Comparison of ENCODE assay signal across 24 cellular contexts in the genomic region with DNA sequence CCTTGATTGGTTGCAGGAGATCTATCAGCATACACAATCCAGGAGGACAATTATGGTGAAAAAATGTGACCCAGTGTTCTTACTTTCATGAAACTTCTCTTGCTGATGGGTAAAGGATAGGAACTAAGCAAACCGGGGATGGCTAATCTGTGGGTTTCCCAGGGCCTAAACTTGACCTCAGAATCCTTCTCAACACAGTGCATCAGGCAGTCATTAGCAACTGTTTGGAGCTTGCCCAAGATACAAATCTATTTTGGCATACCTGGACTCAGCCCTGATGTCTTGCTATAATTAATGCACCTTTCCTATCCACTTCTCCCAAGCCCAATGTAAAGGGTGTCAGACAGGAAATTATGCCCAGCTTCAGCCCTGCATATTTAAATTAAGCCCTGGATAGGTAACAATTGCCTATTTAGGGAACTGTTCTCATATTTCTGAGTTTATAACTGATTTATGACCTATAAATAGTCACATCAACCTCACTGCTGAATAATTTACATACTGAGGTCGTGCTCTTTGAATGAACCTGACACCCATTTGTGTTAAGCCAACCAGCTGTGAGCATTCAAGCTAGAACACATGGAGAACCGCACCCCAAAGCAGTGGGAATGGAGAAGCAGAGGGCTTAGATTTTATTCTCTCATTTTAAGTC.
"Had no signal": no experiment of that assay in that cellular context is flagged by ENCODE, and none has a peak within 500 bp of the region (broad histone marks: within the 10 kb centered on the region; RNA-seq: fewer than 3 reads in every experiment).

No MANE protein-coding gene starts in this region.

- H3K9me3 ChIP-seq: heart left ventricle, pancreas, prostate gland, sigmoid colon, testis, transverse colon had no signal

- H3K27me3 Mint-ChIP-seq: activated B cell treated with CpG ODN at 0.5 μM for 24 hours; activated CD8-positive, alpha-beta T cell treated with anti-CD3 and anti-CD28 coated beads for 36 hours; activated naive CD4-positive, alpha-beta T cell treated with anti-CD3 and anti-CD28 coated beads, Interleukin-2, amount 50 U/mL, for 24 hours; activated naive CD8-positive, alpha-beta T cell treated with anti-CD3 and anti-CD28 coated beads, Interleukin-2, amount 50 U/mL, for 24 hours had no signal

- H3K4me1 Mint-ChIP-seq: mesothelial cell of epicardium had no signal

- DNase-seq: activated B cell treated with CpG ODN at 0.5 μM for 24 hours; activated CD4-positive, alpha-beta T cell treated with anti-CD3 and anti-CD28 coated beads, Interleukin-2, amount 50 U/mL, for 1 hour; activated CD8-positive, alpha-beta T cell treated with anti-CD3 and anti-CD28 coated beads for 36 hours; activated naive CD8-positive, alpha-beta T cell treated with anti-CD3 and anti-CD28 coated beads, Interleukin-2, amount 50 U/mL, for 24 hours; activated T-cell treated with anti-CD3 and anti-CD28 coated beads, Interleukin-2, amount 50 U/mL, for 4 hours; amygdala; caudate nucleus; cortex of kidney; foreskin fibroblast; heart left ventricle; hypothalamus; naive thymus-derived CD4-positive, alpha-beta T cell; nucleus accumbens; pancreas; sigmoid colon; stimulated activated CD4-positive, alpha-beta T cell treated with anti-CD3 and anti-CD28 coated beads, Interleukin-15, amount 100 ng/mL, for 24 hours; stimulated activated CD4-positive, alpha-beta T cell treated with anti-CD3 and anti-CD28 coated beads, Interleukin-2, amount 100 ng/mL, for 24 hours; stimulated activated naive CD4-positive, alpha-beta T cell treated with Interleukin-2 at 50 U/mL for 16 hours; testis; transverse colon had no signal

- H3K4me1 ChIP-seq: prostate gland, sigmoid colon, testis, transverse colon had no signal

- H3K4me3 ChIP-seq: heart left ventricle, pancreas, prostate gland, sigmoid colon, testis, transverse colon had no signal

- H3K36me3 Mint-ChIP-seq: activated naive CD4-positive, alpha-beta T cell treated with anti-CD3 and anti-CD28 coated beads, Interleukin-2, amount 50 U/mL, for 24 hours; mesothelial cell of epicardium; naive thymus-derived CD4-positive, alpha-beta T cell had no signal

- H3K27ac Mint-ChIP-seq: activated B cell treated with CpG ODN at 0.5 μM for 24 hours; activated CD8-positive, alpha-beta T cell treated with anti-CD3 and anti-CD28 coated beads for 36 hours; activated naive CD4-positive, alpha-beta T cell treated with anti-CD3 and anti-CD28 coated beads, Interleukin-2, amount 50 U/mL, for 24 hours; activated naive CD8-positive, alpha-beta T cell treated with anti-CD3 and anti-CD28 coated beads, Interleukin-2, amount 50 U/mL, for 24 hours; activated T-helper 2 cell treated with anti-CD3 and anti-CD28 coated beads, Interferon-gamma antibody, Interleukin-2, Interleukin-4, amounts not matched to agents 10 μg/mL and 5 μg/mL and 100 μg/mL, durations not matched to agents 14 hours and 24 hours and 36 hours; mesothelial cell of epicardium had no signal

- H3K27ac ChIP-seq: heart left ventricle, pancreas, prostate gland, sigmoid colon, testis, transverse colon had no signal

- H3K36me3 ChIP-seq: heart left ventricle, pancreas, prostate gland, sigmoid colon, transverse colon had no signal

- H3K27me3 ChIP-seq: heart left ventricle, pancreas, sigmoid colon, testis, transverse colon had no signal

- ATAC-seq: activated CD8-positive, alpha-beta T cell treated with anti-CD3 and anti-CD28 coated beads for 36 hours; activated naive CD8-positive, alpha-beta T cell treated with anti-CD3 and anti-CD28 coated beads, Interleukin-2, amount 50 U/mL, for 24 hours; activated T-cell treated with anti-CD3 and anti-CD28 coated beads, Interleukin-2, amount 50 U/mL, for 4 hours; heart left ventricle; naive thymus-derived CD4-positive, alpha-beta T cell; pancreas had no signal

- H3K4me3 Mint-ChIP-seq: activated B cell treated with CpG ODN at 0.5 μM for 24 hours; activated CD8-positive, alpha-beta T cell treated with anti-CD3 and anti-CD28 coated beads for 36 hours; activated naive CD4-positive, alpha-beta T cell treated with anti-CD3 and anti-CD28 coated beads, Interleukin-2, amount 50 U/mL, for 24 hours; activated naive CD8-positive, alpha-beta T cell treated with anti-CD3 and anti-CD28 coated beads, Interleukin-2, amount 50 U/mL, for 24 hours; activated T-cell treated with anti-CD3 and anti-CD28 coated beads, Interleukin-2, amount 50 U/mL, for 4 hours; mesothelial cell of epicardium; naive thymus-derived CD4-positive, alpha-beta T cell had no signal

- H3K9me3 Mint-ChIP-seq: activated B cell treated with CpG ODN at 0.5 μM for 24 hours; activated CD8-positive, alpha-beta T cell treated with anti-CD3 and anti-CD28 coated beads for 36 hours; activated naive CD4-positive, alpha-beta T cell treated with anti-CD3 and anti-CD28 coated beads, Interleukin-2, amount 50 U/mL, for 24 hours; activated naive CD8-positive, alpha-beta T cell treated with anti-CD3 and anti-CD28 coated beads, Interleukin-2, amount 50 U/mL, for 24 hours; activated T-cell treated with anti-CD3 and anti-CD28 coated beads, Interleukin-2, amount 50 U/mL, for 4 hours; activated T-helper 2 cell treated with anti-CD3 and anti-CD28 coated beads, Interferon-gamma antibody, Interleukin-2, Interleukin-4, amounts not matched to agents 10 μg/mL and 5 μg/mL and 100 μg/mL, durations not matched to agents 14 hours and 24 hours and 36 hours; mesothelial cell of epicardium; naive thymus-derived CD4-positive, alpha-beta T cell had no signal
